18 cellular contexts compared by ENCODE assay signal in the genomic region with DNA sequence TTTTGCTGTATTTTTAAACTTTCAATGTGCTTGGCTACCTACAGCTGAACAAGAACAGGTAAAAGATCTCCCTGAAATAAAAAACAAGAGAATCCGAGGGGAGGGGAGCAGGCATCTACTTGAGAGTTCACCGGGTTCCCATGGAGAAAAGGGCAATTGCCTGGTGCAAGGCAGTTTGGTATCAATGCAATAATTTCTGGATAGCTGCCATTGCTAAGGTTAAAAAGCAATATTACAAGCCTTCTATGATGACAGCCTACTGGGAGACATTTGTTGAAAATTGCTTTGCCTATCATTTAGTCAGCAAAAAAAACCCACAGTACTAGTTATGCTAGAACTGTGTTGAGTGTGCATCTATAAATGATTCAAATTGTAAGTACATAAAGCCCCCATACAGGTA.
A peak's percentile ranks its signal among the peaks of the same experiment; 100 is the strongest.
DNase-seq lines count a peak whose midpoint lies in the region; ATAC-seq, FAIRE-seq and TF ChIP-seq lines count a peak whose summit lies in the region.
"Had no signal": no experiment of that assay in that cellular context is flagged by ENCODE, and none has a peak within 500 bp of the region (broad histone marks: within the 10 kb centered on the region; RNA-seq: fewer than 3 reads in every experiment).

No MANE protein-coding gene starts in this region.

- TF ChIP-seq POLR2A in HepG2 (IDR thresholded peaks at IDR 0.05; ENCODE audit: insufficient read depth in 1 of 2, low read depth in 2 of 2, low read length in 2 of 2), result no peak

- TF ChIP-seq CTCF in liver (IDR thresholded peaks at IDR 0.05; ENCODE audit: low read depth, low read length, missing input control), result no peak
- no peak for TF ChIP-seq CTCF in HepG2 (CRISPR knock-in tag; IDR thresholded peaks at IDR 0.05)

- H3K36me3 ChIP-seq in liver (ENCODE audit: control insufficient read depth in 4 of 4, insufficient read depth in 3 of 4, low read depth in 1 of 4, low read length in 3 of 4) (no peaks in the 10 kb centered on the region), HepG2 (replicated peaks in 1 of 2; ENCODE audit: control insufficient read depth in 1 of 2, insufficient read depth in 2 of 2, low read length in 2 of 2) (no peaks in the 10 kb centered on the region)

- no peaks in the 10 kb centered on the region for H3K4me1 Mint-ChIP-seq in T-cell
- H3K4me1 Mint-ChIP-seq: B cell had no signal

- no peak overlapping the region for H3K4me3 Mint-ChIP-seq in T-cell
- H3K4me3 Mint-ChIP-seq: B cell; CD4-positive, alpha-beta T cell; HFFc6 had no signal

- no peaks in the 10 kb centered on the region for H4K20me1 ChIP-seq in HepG2 (ENCODE audit: insufficient read depth, low read length)

- H3K27me3 Mint-ChIP-seq in T-cell, result no peaks in the 10 kb centered on the region
- H3K27me3 Mint-ChIP-seq: B cell; CD4-positive, alpha-beta T cell had no signal

- H3K4me2 ChIP-seq in HepG2 (ENCODE audit: low read depth, low read length), result no peak overlapping the region

- FAIRE-seq in HepG2 (lab: Jason Lieb, UNC), result no peak
- FAIRE-seq: D721Med, G401.6, GM12891 had no signal

- peaks cover 0 to 3% (median 0%) of the 10 kb centered on the region in 4 donors for H3K9me3 ChIP-seq in liver (ENCODE audit: control insufficient read depth in 4 of 4, low read length in 3 of 4)
- peaks cover 9% of the 10 kb centered on the region; the same call in 1 of the 2 replicates for H3K9me3 ChIP-seq in HepG2 (ENCODE audit: low read length)
- H3K9me3 ChIP-seq: Caco-2 had no signal

- H3K9ac ChIP-seq in liver (ENCODE audit: low read depth in 1 of 2, low read length in 2 of 2) (no peak overlapping the region), HepG2 (ENCODE audit: insufficient read depth, low read depth, low read length) (no peak overlapping the region)

- TF ChIP-seq RAD21 in liver (IDR thresholded peaks at IDR 0.05) (peak; percentile 21 to 54), HepG2 (CRISPR knock-in tag; IDR thresholded peaks at IDR 0.05) (no peak)

- intact Hi-C loops in HepG2 (cut with micrococcal nuclease; ENCODE audit: unreplicated experiment), result no loop called here

- H3K27me3 ChIP-seq in liver (ENCODE audit: control insufficient read depth in 4 of 4, insufficient read depth in 4 of 4, low read length in 3 of 4) (no peaks in the 10 kb centered on the region), HepG2 (ENCODE audit: control insufficient read depth in 1 of 2, insufficient read depth in 2 of 2, low read length in 2 of 2) (no peaks in the 10 kb centered on the region; a peak in 1 of 5 replicates)

- H3K27ac ChIP-seq in liver (ENCODE audit: low read depth in 1 of 2, low read length in 2 of 2) (peak overlapping the region; percentile 5 to 51), HepG2 (ENCODE audit: extremely low read length, insufficient read depth, low read length) (no peak overlapping the region)
- H3K27ac ChIP-seq: C4-2B had no signal

- in situ Hi-C loops in HepG2 (cut with HindIII; ENCODE audit: extremely low pct_ligation_motif_present, low pct_unique_long_range_greater_than_20kb), result no loop called here

- WGBS in liver, result 33% methylated on average over 2 of the region's 2 CpGs
- WGBS in HepG2 (ENCODE audit: low lambda C conversion rate), result 0% methylated on average over 2 of the region's 2 CpGs

- BruUV-seq in HepG2 (replicated peaks; lab: Mats Ljungman, UMichigan), result no TSS peak

- H3K79me2 ChIP-seq in HepG2 (ENCODE audit: insufficient read depth, low read length), result no peaks in the 10 kb centered on the region

- DNase-seq in HepG2 (ENCODE audit: low spot score) (no peak), NCI-H2227 treated with DMSO at 0.1 percent for 48 hours (lab: John Stamatoyannopoulos, UW) (peak; percentile 14), left lobe of liver (ENCODE audit: low spot score) (no peak), T-cell (no peak)
- DNase-seq: Caco-2; CD4-positive, alpha-beta T cell; GOT3; H7; HFFc6 had no signal

- H3K36me3 Mint-ChIP-seq in T-cell, result no peaks in the 10 kb centered on the region

- POLR2A ChIA-PET in HepG2 (lab: Yijun Ruan, JAX), result no interaction called here
- POLR2A ChIA-PET in T-cell (lab: Charles Lee), result no interaction called here

- H2AFZ ChIP-seq in HepG2 (ENCODE audit: low read length), result no peak overlapping the region

- no peak overlapping the region for H3K4me3 ChIP-seq in liver (ENCODE audit: low read depth in 1 of 3, low read length in 3 of 3)
- H3K4me3 ChIP-seq in HepG2 (replicated peaks in 1 of 3; ENCODE audit: insufficient read depth in 1 of 3, low read depth in 2 of 3, low read length in 3 of 3), result no peak overlapping the region

- no peak for ATAC-seq in HepG2
- ATAC-seq in left lobe of liver, result peak; percentile 66
- no peak for ATAC-seq in T-cell (replicated peaks in 1 of 4)
- no peak for ATAC-seq in GM18861 (IDR thresholded peaks at IDR 0.05; ENCODE audit: unreplicated experiment)
- no peak for ATAC-seq in GM18873 (IDR thresholded peaks at IDR 0.05; ENCODE audit: low FRiP score, unreplicated experiment)
- ATAC-seq: HCT116 had no signal

- no peak overlapping the region for H3K27ac Mint-ChIP-seq in T-cell
- H3K27ac Mint-ChIP-seq: B cell; CD4-positive, alpha-beta T cell; HFFc6 had no signal

- H3K4me1 ChIP-seq in liver (ENCODE audit: control insufficient read depth in 4 of 4, insufficient read depth in 4 of 4, low read length in 3 of 4) (peaks cover 2 to 39% (median 29%) of the 10 kb centered on the region in 4 donors), HepG2 (ENCODE audit: insufficient read depth, low read length) (no peaks in the 10 kb centered on the region)
- H3K4me1 ChIP-seq: Caco-2 had no signal

- TF ChIP-seq EP300 in HepG2 (IDR thresholded peaks at IDR 0.05; ENCODE audit: low read depth in 2 of 2, low read length in 2 of 2) (no peak), HepG2 (CRISPR knock-in tag; IDR thresholded peaks at IDR 0.05; ENCODE audit: borderline replicate concordance) (no peak)

- H3K9me3 Mint-ChIP-seq in T-cell, result peaks cover 6 to 18% (median 10%) of the 10 kb centered on the region in 3 donors

- CTCF ChIA-PET in HepG2 (lab: Yijun Ruan, JAX; ENCODE audit: low intra/inter-chr PET ratio, low total read pairs) (no interaction called here), T-cell (lab: Charles Lee) (no interaction called here)

TF ChIP-seq in liver, 16 proteins besides CTCF, POLR2A, EP300 and RAD21 (continues in another document):
- TF ChIP-seq HNF4G (IDR thresholded peaks at IDR 0.05), result no peak
- TF ChIP-seq GABPA (IDR thresholded peaks at IDR 0.05 in 1 of 2, conservative IDR thresholded peaks at IDR 0.05 in 1 of 2), result no peak
- TF ChIP-seq YY1 (IDR thresholded peaks at IDR 0.05), result peak; percentile 63
- peak; percentile 64 to 65 for TF ChIP-seq HNF4A (conservative IDR thresholded peaks at IDR 0.05)
- TF ChIP-seq EGR1 (IDR thresholded peaks at IDR 0.05; ENCODE audit: low read depth in 2 of 2), result no peak
- TF ChIP-seq JUND (IDR thresholded peaks at IDR 0.05), result peak; percentile 53 to 54
- TF ChIP-seq FOXA1 (IDR thresholded peaks at IDR 0.05), result no peak
- peak; percentile 76 to 85 for TF ChIP-seq RXRA (IDR thresholded peaks at IDR 0.05)
- TF ChIP-seq, protein P1, sequence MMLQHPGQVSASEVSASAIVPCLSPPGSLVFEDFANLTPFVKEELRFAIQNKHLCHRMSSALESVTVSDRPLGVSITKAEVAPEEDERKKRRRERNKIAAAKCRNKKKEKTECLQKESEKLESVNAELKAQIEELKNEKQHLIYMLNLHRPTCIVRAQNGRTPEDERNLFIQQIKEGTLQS (IDR thresholded peaks at IDR 0.05), result peak; percentile 64
- TF ChIP-seq FOXA2 (IDR thresholded peaks at IDR 0.05), result peak; percentile 11
- no peak for TF ChIP-seq NR2F2 (IDR thresholded peaks at IDR 0.05)

TF ChIP-seq in HepG2, 621 proteins besides CTCF, POLR2A, EP300 and RAD21:
- TF ChIP-seq MAF1 (CRISPR knock-in tag; IDR thresholded peaks at IDR 0.05; ENCODE audit: borderline replicate concordance) (no peak), HMGXB4 (CRISPR knock-in tag; IDR thresholded peaks at IDR 0.05; ENCODE audit: borderline replicate concordance in 1 of 2, low read depth in 1 of 2) (no peak), ARHGAP35 (CRISPR knock-in tag; IDR thresholded peaks at IDR 0.05; ENCODE audit: borderline replicate concordance) (no peak), ZFP36L2 (CRISPR knock-in tag; IDR thresholded peaks at IDR 0.05) (no peak), ZNF614 (CRISPR knock-in tag; IDR thresholded peaks at IDR 0.05; ENCODE audit: borderline replicate concordance) (no peak), DNMT3B (CRISPR knock-in tag; conservative IDR thresholded peaks at IDR 0.05) (no peak)
- TF ChIP-seq, protein P2, sequence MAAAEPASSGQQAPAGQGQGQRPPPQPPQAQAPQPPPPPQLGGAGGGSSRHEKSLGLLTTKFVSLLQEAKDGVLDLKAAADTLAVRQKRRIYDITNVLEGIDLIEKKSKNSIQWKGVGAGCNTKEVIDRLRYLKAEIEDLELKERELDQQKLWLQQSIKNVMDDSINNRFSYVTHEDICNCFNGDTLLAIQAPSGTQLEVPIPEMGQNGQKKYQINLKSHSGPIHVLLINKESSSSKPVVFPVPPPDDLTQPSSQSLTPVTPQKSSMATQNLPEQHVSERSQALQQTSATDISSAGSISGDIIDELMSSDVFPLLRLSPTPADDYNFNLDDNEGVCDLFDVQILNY (CRISPR knock-in tag; conservative IDR thresholded peaks at IDR 0.05), result no peak
